1 cellular context compared by ENCODE assay signal in the genomic region with DNA sequence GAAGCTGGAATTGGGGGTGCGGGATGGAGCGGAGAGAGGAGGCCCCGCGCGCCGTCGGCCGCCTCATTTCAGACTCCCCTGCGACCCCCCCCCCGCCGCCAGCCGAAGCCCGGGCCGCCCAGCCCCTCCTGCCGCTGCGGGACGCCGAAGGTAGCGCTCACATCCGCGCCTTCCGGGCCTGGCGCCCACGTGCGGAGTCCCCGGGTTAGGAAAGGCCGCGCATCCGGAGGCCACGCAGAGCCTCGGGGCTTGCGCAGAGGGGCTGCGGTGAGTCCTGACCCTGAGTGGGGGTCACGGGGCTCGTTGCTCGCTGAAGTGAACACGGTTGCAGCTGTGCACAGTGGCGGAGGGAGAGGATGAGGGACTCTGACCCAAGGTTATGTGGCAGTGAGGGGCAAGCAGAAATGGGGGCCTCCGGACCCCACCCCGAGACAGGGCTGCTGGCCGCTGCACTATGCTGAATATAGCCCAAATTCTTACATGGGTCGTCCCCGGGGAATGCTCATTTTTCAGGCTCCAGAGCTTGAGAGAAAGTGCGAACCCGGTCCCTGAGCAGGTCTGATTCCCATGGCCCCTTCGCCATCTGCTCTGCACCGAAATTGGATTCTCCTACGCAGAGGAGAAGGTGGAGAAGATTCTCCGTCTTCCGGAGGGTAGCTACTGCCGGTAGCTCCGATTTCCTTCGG.
TF ChIP-seq lines count a peak whose summit lies in the region.

No MANE protein-coding gene starts in this region.

TF ChIP-seq in K562, 482 proteins besides CTCF, POLR2A, EP300 and RAD21 (continued from another document):
- TF ChIP-seq, protein P1, sequence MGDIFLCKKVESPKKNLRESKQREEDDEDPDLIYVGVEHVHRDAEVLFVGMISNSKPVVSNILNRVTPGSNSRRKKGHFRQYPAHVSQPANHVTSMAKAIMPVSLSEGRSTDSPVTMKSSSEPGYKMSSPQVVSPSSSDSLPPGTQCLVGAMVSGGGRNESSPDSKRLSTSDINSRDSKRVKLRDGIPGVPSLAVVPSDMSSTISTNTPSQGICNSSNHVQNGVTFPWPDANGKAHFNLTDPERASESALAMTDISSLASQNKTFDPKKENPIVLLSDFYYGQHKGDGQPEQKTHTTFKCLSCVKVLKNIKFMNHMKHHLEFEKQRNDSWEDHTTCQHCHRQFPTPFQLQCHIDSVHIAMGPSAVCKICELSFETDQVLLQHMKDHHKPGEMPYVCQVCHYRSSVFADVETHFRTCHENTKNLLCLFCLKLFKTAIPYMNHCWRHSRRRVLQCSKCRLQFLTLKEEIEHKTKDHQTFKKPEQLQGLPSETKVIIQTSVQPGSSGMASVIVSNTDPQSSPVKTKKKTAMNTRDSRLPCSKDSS (IDR thresholded peaks at IDR 0.05; ENCODE audit: low read depth, partially characterized antibody), result no peak
- TF ChIP-seq NUFIP1 (IDR thresholded peaks at IDR 0.05; ENCODE audit: partially characterized antibody) (no peak), NR2C2 (CRISPR knock-in tag; IDR thresholded peaks at IDR 0.05) (0 out of 2 replicates have a peak, but pooled peaks have one; percentile 6), NR2C2 (tag; IDR thresholded peaks at IDR 0.05) (peak; percentile 75), XRCC5 (IDR thresholded peaks at IDR 0.05; ENCODE audit: low read depth, low read length) (no peak)
